ENCODE assay signal across 8 cellular contexts in genomic region chr11:112355726-112356125, GRCh38.
DNase-seq lines count a peak whose midpoint lies in the region; ATAC-seq and TF ChIP-seq lines count a peak whose summit lies in the region.

No MANE protein-coding gene starts in this region.

- H3K27ac Mint-ChIP-seq in CD4-positive, alpha-beta memory T cell: no peak overlapping the region

- no peak for TF ChIP-seq EP300 in ovary (IDR thresholded peaks at IDR 0.05)

- H3K4me3 Mint-ChIP-seq in CD4-positive, alpha-beta memory T cell: no peak overlapping the region

- CTCF ChIA-PET in CD4-positive, alpha-beta memory T cell (lab: Charles Lee; ENCODE audit: partially characterized antibody): no interaction called here

- in situ Hi-C loops in brain microvascular endothelial cell (cut with HindIII; ENCODE audit: low pct_ligation_motif_present, low sequenced_read_pairs): no loop called here

- WGBS in ovary, 3 donors: 33 to 44% (median 37%) methylated on average over 4 of the region's 4 CpGs
- 80 to 90% (median 85%) methylated on average over 4 of the region's 4 CpGs for WGBS in spleen, 5 donors

- H3K9me3 Mint-ChIP-seq in CD4-positive, alpha-beta memory T cell: no peaks in the 10 kb centered on the region

- DNase-seq in DMS 273 (lab: John Stamatoyannopoulos, UW; ENCODE audit: unreplicated experiment) (peak; percentile 47), DMS 273 treated with DMSO at 0.1 percent for 48 hours (lab: John Stamatoyannopoulos, UW) (no peak), NCI-H187 treated with DMSO at 0.1 percent for 48 hours (lab: John Stamatoyannopoulos, UW) (peak; percentile 48), brain microvascular endothelial cell (no peak), ovary (peak; percentile 42 to 70 (median 60)), spleen (no peak)
- DNase-seq in CD4-positive, alpha-beta memory T cell: no peak
- no peak for DNase-seq in stimulated activated naive CD8-positive, alpha-beta T cell treated with anti-CD3 and anti-CD28 coated beads, Interleukin-15, Interleukin-2, amounts not matched to agents 100 U/mL and 50 U/mL, for 24 hours

- no peak for ATAC-seq in stimulated activated naive CD8-positive, alpha-beta T cell treated with anti-CD3 and anti-CD28 coated beads, Interleukin-15, Interleukin-2, amounts not matched to agents 100 U/mL and 50 U/mL, for 24 hours

- TF ChIP-seq POLR2A in ovary (IDR thresholded peaks at IDR 0.05): no peak
- TF ChIP-seq POLR2A in spleen (IDR thresholded peaks at IDR 0.05): no peak

- peaks cover 0 to 14% of the 10 kb centered on the region in 2 donors for H3K36me3 Mint-ChIP-seq in CD4-positive, alpha-beta memory T cell

- intact Hi-C loops in ovary (cut with DNase I): no loop called here
- intact Hi-C loops in CD4-positive, alpha-beta memory T cell (cut with micrococcal nuclease): no loop called here
- intact Hi-C loops in spleen (cut with DNase I; ENCODE audit: low total_unique reads): no loop called here

- H3K9me3 ChIP-seq in ovary (no peaks in the 10 kb centered on the region), spleen (peaks cover 0 to 7% (median 0%) of the 10 kb centered on the region in 8 donors)
- no peaks in the 10 kb centered on the region for H3K9me3 ChIP-seq in CD4-positive, alpha-beta memory T cell (ENCODE audit: control insufficient read depth in 1 of 2, low read length in 2 of 2)

- H3K4me3 ChIP-seq in brain microvascular endothelial cell (ENCODE audit: low read depth, low read length) (no peak overlapping the region), ovary (no peak overlapping the region), spleen (no peak overlapping the region)
- H3K4me3 ChIP-seq in CD4-positive, alpha-beta memory T cell (ENCODE audit: low read length in 2 of 2): no peak overlapping the region

- POLR2A ChIA-PET in CD4-positive, alpha-beta memory T cell (lab: Charles Lee; ENCODE audit: partially characterized antibody): no interaction called here

- H3K27me3 ChIP-seq in brain microvascular endothelial cell (replicated peaks) (no peaks in the 10 kb centered on the region), ovary (no peaks in the 10 kb centered on the region), spleen (replicated peaks in 1 of 7) (no peaks in the 10 kb centered on the region)
- no peaks in the 10 kb centered on the region for H3K27me3 ChIP-seq in CD4-positive, alpha-beta memory T cell (ENCODE audit: insufficient read depth, low read length)

- peaks cover 5% of the 10 kb centered on the region for H3K4me1 ChIP-seq in ovary (ENCODE audit: insufficient read depth)
- no peaks in the 10 kb centered on the region for H3K4me1 ChIP-seq in CD4-positive, alpha-beta memory T cell (ENCODE audit: insufficient read depth, low read length)
- H3K4me1 ChIP-seq in spleen: no peaks in the 10 kb centered on the region

- H3K36me3 ChIP-seq in brain microvascular endothelial cell (replicated peaks): no peaks in the 10 kb centered on the region
- no peaks in the 10 kb centered on the region for H3K36me3 ChIP-seq in ovary
- H3K36me3 ChIP-seq in CD4-positive, alpha-beta memory T cell (ENCODE audit: insufficient read depth, low read length): no peaks in the 10 kb centered on the region
- H3K36me3 ChIP-seq in spleen: peaks cover 0 to 3% (median 0%) of the 10 kb centered on the region in 6 donors

- peak; percentile 40 for TF ChIP-seq CTCF in brain microvascular endothelial cell (IDR thresholded peaks at IDR 0.05; ENCODE audit: low read depth, low read length, missing control alignments)
- no peak for TF ChIP-seq CTCF in ovary (IDR thresholded peaks at IDR 0.05)
- no peak for TF ChIP-seq CTCF in spleen (IDR thresholded peaks at IDR 0.05 in 8 of 11, conservative IDR thresholded peaks at IDR 0.05 in 3 of 11)

- no peaks in the 10 kb centered on the region for H3K27me3 Mint-ChIP-seq in CD4-positive, alpha-beta memory T cell

- H3K27ac ChIP-seq in brain microvascular endothelial cell (no peak overlapping the region), ovary (no peak overlapping the region), spleen (no peak overlapping the region)
- H3K27ac ChIP-seq in CD4-positive, alpha-beta memory T cell (ENCODE audit: low read depth, low read length): no peak overlapping the region

- H3K4me1 Mint-ChIP-seq in CD4-positive, alpha-beta memory T cell: peaks cover 0 to 13% (median 3%) of the 10 kb centered on the region in 4 donors

Comparison
In these comparisons a context has a peak if more than half of its experiments do, and no peak if none do; other contexts are left out.
1. DNase-seq: peak in DMS 273 (single experiment), NCI-H187 treated with DMSO at 0.1 percent for 48 hours (single experiment) and ovary (5 of 5); none in DMS 273 treated with DMSO at 0.1 percent for 48 hours (single experiment), brain microvascular endothelial cell (single experiment), CD4-positive, alpha-beta memory T cell (0 of 5), spleen (single experiment) and stimulated activated naive CD8-positive, alpha-beta T cell treated with anti-CD3 and anti-CD28 coated beads, Interleukin-15, Interleukin-2, amounts not matched to agents 100 U/mL and 50 U/mL, for 24 hours (single experiment).